ENCODE assay signal across 8 cellular contexts in genomic region chr19:4374451-4375163, GRCh38. TPM values are rescaled to one million over a fixed set of nuclear protein-coding genes. Genes with fewer than 3 reads are reported as not detected.
DNase-seq lines count a peak whose midpoint lies in the region; ATAC-seq, FAIRE-seq and TF ChIP-seq lines count a peak whose summit lies in the region.

No MANE protein-coding gene starts in this region.

- peaks cover 28% of the 10 kb centered on the region for H3K36me3 Mint-ChIP-seq in activated CD8-positive, alpha-beta T cell treated with anti-CD3 and anti-CD28 coated beads, Interleukin-2, amount 10 ng/mL, durations not matched to agents 7 days and 5 days (ENCODE audit: low read depth)
- peaks cover 15% of the 10 kb centered on the region for H3K36me3 Mint-ChIP-seq in activated CD8-positive, alpha-beta T cell treated with anti-CD3 and anti-CD28 coated beads for 36 hours (ENCODE audit: low read depth)

- FAIRE-seq in urothelium cell line (lab: Jason Lieb, UNC), result no peak

- peaks cover 90% of the 10 kb centered on the region for H3K4me1 ChIP-seq in lower lobe of right lung

- H3K27me3 ChIP-seq in lower lobe of right lung (ENCODE audit: low read depth), result no peaks in the 10 kb centered on the region

- peaks cover 3% of the 10 kb centered on the region for H3K36me3 ChIP-seq in lower lobe of right lung

- POLR2A ChIA-PET in activated CD8-positive, alpha-beta T cell treated with anti-CD3 and anti-CD28 coated beads, Interleukin-2, amount 10 ng/mL, durations not matched to agents 7 days and 5 days (lab: Charles Lee), result no interaction called here
- POLR2A ChIA-PET in activated CD8-positive, alpha-beta T cell treated with anti-CD3 and anti-CD28 coated beads for 36 hours (lab: Charles Lee), result interaction anchor here (0.5 to 1.5 kb wide), 6 partner anchors 12 to 369 kb away, joined by 3 to 4 read pairs (median 3); partner anchors contain the start of gene SH3GL1

- H3K4me3 Mint-ChIP-seq in activated CD8-positive, alpha-beta T cell treated with anti-CD3 and anti-CD28 coated beads, Interleukin-2, amount 10 ng/mL, durations not matched to agents 7 days and 5 days, result no peak overlapping the region
- H3K4me3 Mint-ChIP-seq in activated CD8-positive, alpha-beta T cell treated with anti-CD3 and anti-CD28 coated beads for 36 hours, result no peak overlapping the region

- no peak for DNase-seq in activated CD8-positive, alpha-beta T cell treated with anti-CD3 and anti-CD28 coated beads, Interleukin-2, amount 10 ng/mL, durations not matched to agents 7 days and 5 days
- DNase-seq in activated CD8-positive, alpha-beta T cell treated with anti-CD3 and anti-CD28 coated beads for 36 hours, result no peak
- peak in 4 of 61 donors; percentile 25 to 57 (median 43) for DNase-seq in caudate nucleus (lab: John Stamatoyannopoulos, UW)
- DNase-seq in lower lobe of right lung, result peak; percentile 74
- peak; percentile 60 for DNase-seq in urothelium cell line (ENCODE audit: low spot score)
- DNase-seq in stimulated activated CD4-positive, alpha-beta T cell treated with anti-CD3 and anti-CD28 coated beads, Interleukin-2, amount 100 ng/mL, for 24 hours, result no peak

- TF ChIP-seq CTCF in activated CD8-positive, alpha-beta T cell treated with anti-CD3 and anti-CD28 coated beads for 36 hours (IDR thresholded peaks at IDR 0.05), result no peak
- TF ChIP-seq CTCF in lower lobe of right lung (IDR thresholded peaks at IDR 0.05), result no peak

- H3K9me3 ChIP-seq in lower lobe of right lung, result no peaks in the 10 kb centered on the region

- no peak for ATAC-seq in activated CD8-positive, alpha-beta T cell treated with anti-CD3 and anti-CD28 coated beads, Interleukin-2, amount 10 ng/mL, durations not matched to agents 7 days and 5 days
- ATAC-seq in activated CD8-positive, alpha-beta T cell treated with anti-CD3 and anti-CD28 coated beads for 36 hours, result no peak
- ATAC-seq in lower lobe of right lung (peak; percentile 76), GM21447 (IDR thresholded peaks at IDR 0.05; ENCODE audit: unreplicated experiment) (no peak), GM18907 (IDR thresholded peaks at IDR 0.05; ENCODE audit: unreplicated experiment) (no peak)

- no peaks in the 10 kb centered on the region for H3K27me3 Mint-ChIP-seq in activated CD8-positive, alpha-beta T cell treated with anti-CD3 and anti-CD28 coated beads, Interleukin-2, amount 10 ng/mL, durations not matched to agents 7 days and 5 days (ENCODE audit: low read depth)
- no peaks in the 10 kb centered on the region for H3K27me3 Mint-ChIP-seq in activated CD8-positive, alpha-beta T cell treated with anti-CD3 and anti-CD28 coated beads for 36 hours

- peaks cover 89% of the 10 kb centered on the region for H3K4me1 Mint-ChIP-seq in activated CD8-positive, alpha-beta T cell treated with anti-CD3 and anti-CD28 coated beads, Interleukin-2, amount 10 ng/mL, durations not matched to agents 7 days and 5 days (ENCODE audit: low read depth)
- H3K4me1 Mint-ChIP-seq in activated CD8-positive, alpha-beta T cell treated with anti-CD3 and anti-CD28 coated beads for 36 hours (ENCODE audit: low read depth), result peaks cover 61% of the 10 kb centered on the region

- intact Hi-C loops in activated CD8-positive, alpha-beta T cell treated with anti-CD3 and anti-CD28 coated beads for 36 hours (cut with micrococcal nuclease), result no loop called here
- intact Hi-C loops in lower lobe of right lung (cut with DNase I), result no loop called here

- CTCF ChIA-PET in activated CD8-positive, alpha-beta T cell treated with anti-CD3 and anti-CD28 coated beads, Interleukin-2, amount 10 ng/mL, durations not matched to agents 7 days and 5 days (lab: Charles Lee), result interaction anchor here (0.8 kb wide), 1 partner anchor 26 kb away, joined by 3 read pairs; the partner anchor contains the start of gene SH3GL1
- CTCF ChIA-PET in activated CD8-positive, alpha-beta T cell treated with anti-CD3 and anti-CD28 coated beads for 36 hours (lab: Charles Lee), result interaction anchor here (1.6 kb wide), 1 partner anchor 22 kb away, joined by 4 read pairs; no protein-coding TSS in a partner anchor

- peak overlapping the region; percentile 78 for H3K27ac ChIP-seq in caudate nucleus (ENCODE audit: low read depth, low read length)
- peak overlapping the region; percentile 85 for H3K27ac ChIP-seq in lower lobe of right lung

- peak overlapping the region; percentile 69 for H3K27ac Mint-ChIP-seq in activated CD8-positive, alpha-beta T cell treated with anti-CD3 and anti-CD28 coated beads, Interleukin-2, amount 10 ng/mL, durations not matched to agents 7 days and 5 days
- H3K27ac Mint-ChIP-seq in activated CD8-positive, alpha-beta T cell treated with anti-CD3 and anti-CD28 coated beads for 36 hours, result no peak overlapping the region

- H3K9me3 Mint-ChIP-seq in activated CD8-positive, alpha-beta T cell treated with anti-CD3 and anti-CD28 coated beads, Interleukin-2, amount 10 ng/mL, durations not matched to agents 7 days and 5 days (ENCODE audit: insufficient read depth), result no peaks in the 10 kb centered on the region
- H3K9me3 Mint-ChIP-seq in activated CD8-positive, alpha-beta T cell treated with anti-CD3 and anti-CD28 coated beads for 36 hours, result no peaks in the 10 kb centered on the region

- H3K4me3 ChIP-seq in lower lobe of right lung, result peak overlapping the region; percentile 8

RNA-seq across cellular contexts. Expression of gene SH3GL1, which starts 25.7 kb away (rescaled TPM):
- 10 to 100 TPM; 65.1 to 67.9 TPM for total RNA-seq in activated CD8-positive, alpha-beta T cell treated with anti-CD3 and anti-CD28 coated beads, Interleukin-2, amount 10 ng/mL, durations not matched to agents 7 days and 5 days
- 10 to 100 TPM; 53.1 to 59.2 TPM for total RNA-seq in activated CD8-positive, alpha-beta T cell treated with anti-CD3 and anti-CD28 coated beads for 36 hours
- 44.3 TPM for total RNA-seq in lower lobe of right lung

RNA-seq across cellular contexts. Expression of gene CHAF1A, which starts 27.8 kb away (rescaled TPM):
- 100 to 1,000 TPM in 1 of 2 experiments, 10 to 100 TPM in 1; 95.3 to 104 TPM for total RNA-seq in activated CD8-positive, alpha-beta T cell treated with anti-CD3 and anti-CD28 coated beads, Interleukin-2, amount 10 ng/mL, durations not matched to agents 7 days and 5 days
- 10 to 100 TPM; 78.3 to 80.5 TPM for total RNA-seq in activated CD8-positive, alpha-beta T cell treated with anti-CD3 and anti-CD28 coated beads for 36 hours
- total RNA-seq in lower lobe of right lung, result 7.2 TPM

RNA-seq across cellular contexts. Expression of gene MPND, which starts 31.2 kb away (rescaled TPM):
- total RNA-seq in activated CD8-positive, alpha-beta T cell treated with anti-CD3 and anti-CD28 coated beads, Interleukin-2, amount 10 ng/mL, durations not matched to agents 7 days and 5 days, result 10 to 100 TPM; 26.0 to 27.6 TPM
- 10 to 100 TPM; 15.5 to 16.6 TPM for total RNA-seq in activated CD8-positive, alpha-beta T cell treated with anti-CD3 and anti-CD28 coated beads for 36 hours
- 41.2 TPM for total RNA-seq in lower lobe of right lung

RNA-seq across cellular contexts. Expression of gene STAP2, which starts 36.0 kb away (rescaled TPM):
- 10 to 100 TPM; 14.3 to 16.5 TPM for total RNA-seq in activated CD8-positive, alpha-beta T cell treated with anti-CD3 and anti-CD28 coated beads, Interleukin-2, amount 10 ng/mL, durations not matched to agents 7 days and 5 days
- 10 to 100 TPM in 1 of 2 experiments, 1 to 10 TPM in 1; 9.6 to 14.6 TPM for total RNA-seq in activated CD8-positive, alpha-beta T cell treated with anti-CD3 and anti-CD28 coated beads for 36 hours
- total RNA-seq in lower lobe of right lung, result 11.8 TPM

Comparison
In these comparisons a context has a peak if more than half of its experiments do, and no peak if none do; other contexts are left out.
1. ATAC-seq: peak in lower lobe of right lung (2 of 2); none in activated CD8-positive, alpha-beta T cell treated with anti-CD3 and anti-CD28 coated beads, Interleukin-2, amount 10 ng/mL, durations not matched to agents 7 days and 5 days (single experiment), activated CD8-positive, alpha-beta T cell treated with anti-CD3 and anti-CD28 coated beads for 36 hours (single experiment), GM21447 (single experiment) and GM18907 (single experiment).
2. DNase-seq: peak in lower lobe of right lung (single experiment) and urothelium cell line (single experiment); none in activated CD8-positive, alpha-beta T cell treated with anti-CD3 and anti-CD28 coated beads, Interleukin-2, amount 10 ng/mL, durations not matched to agents 7 days and 5 days (single experiment), activated CD8-positive, alpha-beta T cell treated with anti-CD3 and anti-CD28 coated beads for 36 hours (single experiment) and stimulated activated CD4-positive, alpha-beta T cell treated with anti-CD3 and anti-CD28 coated beads, Interleukin-2, amount 100 ng/mL, for 24 hours (0 of 2).